ENCODE assay signal across 10 cellular contexts in the genomic region with DNA sequence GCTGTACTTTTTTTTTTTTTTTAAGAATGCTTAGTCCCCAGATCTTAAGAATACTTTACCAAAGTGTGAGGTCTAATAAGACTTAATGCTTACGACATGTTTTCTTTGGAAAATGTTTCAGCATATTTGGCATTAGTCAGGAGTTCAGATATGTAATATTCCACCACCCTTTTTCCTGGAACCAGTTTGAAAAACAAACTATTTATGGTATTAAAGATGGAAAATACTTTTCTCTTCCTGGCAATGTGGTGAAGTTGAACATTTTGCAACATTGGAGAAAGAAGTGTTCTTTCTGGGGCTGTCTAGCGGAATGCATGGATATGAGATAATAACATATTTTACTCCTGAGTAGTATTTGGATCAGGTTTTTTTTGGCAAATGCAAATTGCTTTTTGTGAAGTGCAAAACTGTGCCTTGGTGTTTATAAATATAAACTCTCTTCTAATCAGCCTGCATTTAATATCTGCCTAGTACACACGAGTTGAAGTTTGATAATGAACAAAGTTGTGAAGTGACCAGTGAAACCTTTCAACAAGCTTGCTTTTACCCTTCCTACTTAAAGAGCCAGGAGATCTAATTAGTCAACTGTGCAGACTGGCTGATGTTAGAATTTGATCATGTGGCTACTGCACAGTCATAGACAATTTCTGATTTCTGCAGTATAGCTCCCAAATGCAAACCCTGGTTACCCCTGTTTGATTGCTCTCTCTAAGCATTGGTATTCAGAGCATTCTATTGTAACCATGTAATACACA. TPM values are rescaled to one million over a fixed set of nuclear protein-coding genes. Genes with fewer than 3 reads are reported as not detected.
DNase-seq lines count a peak whose midpoint lies in the region; TF ChIP-seq lines count a peak whose summit lies in the region.
"Had no signal": no experiment of that assay in that cellular context is flagged by ENCODE, and none has a peak within 500 bp of the region (broad histone marks: within the 10 kb centered on the region; RNA-seq: fewer than 3 reads in every experiment).

No MANE protein-coding gene starts in this region.

- no peak for TF ChIP-seq CTCF in breast epithelium (IDR thresholded peaks at IDR 0.05)
- no peak for TF ChIP-seq CTCF in transverse colon (IDR thresholded peaks at IDR 0.05)

- POLR2A ChIA-PET in activated CD4-positive, alpha-beta T cell treated with anti-CD3 and anti-CD28 coated beads, Interleukin-2, amount 10 ng/mL, durations not matched to agents 7 days and 5 days (lab: Charles Lee), result interaction anchor here (1.4 kb wide), 1 partner anchor 74 kb away, joined by 4 read pairs; no protein-coding TSS in a partner anchor

- peaks cover 41% of the 10 kb centered on the region for H3K4me1 Mint-ChIP-seq in activated CD4-positive, alpha-beta T cell treated with anti-CD3 and anti-CD28 coated beads, Interleukin-2, amount 10 ng/mL, durations not matched to agents 7 days and 5 days

- 56 to 57% methylated on average over 3 of the region's 3 CpGs for WGBS in transverse colon (ENCODE audit: low coverage in 1 of 2), 2 donors

- H3K36me3 ChIP-seq in breast epithelium (no peaks in the 10 kb centered on the region), transverse colon (peaks cover 0 to 31% (median 15%) of the 10 kb centered on the region in 4 donors)

- intact Hi-C loops in breast epithelium (cut with DNase I; ENCODE audit: low total_unique reads), result no loop called here
- intact Hi-C loops in transverse colon (cut with DNase I; ENCODE audit: low total_unique reads), result no loop called here

- peak; percentile 86 for TF ChIP-seq EP300 in transverse colon (IDR thresholded peaks at IDR 0.05; ENCODE audit: low read depth)

- H3K4me3 Mint-ChIP-seq in activated CD4-positive, alpha-beta T cell treated with anti-CD3 and anti-CD28 coated beads, Interleukin-2, amount 10 ng/mL, durations not matched to agents 7 days and 5 days, result no peak overlapping the region

- CTCF ChIA-PET in activated CD4-positive, alpha-beta T cell treated with anti-CD3 and anti-CD28 coated beads, Interleukin-2, amount 10 ng/mL, durations not matched to agents 7 days and 5 days (lab: Charles Lee), result interaction anchor here (0.7 to 1.6 kb wide), 6 partner anchors 10 to 127 kb away, joined by 3 to 4 read pairs (median 4); no protein-coding TSS in a partner anchor

- H3K9me3 ChIP-seq in breast epithelium (no peaks in the 10 kb centered on the region), transverse colon (no peaks in the 10 kb centered on the region)
- H3K9me3 ChIP-seq: A549 had no signal

- H3K4me3 ChIP-seq in breast epithelium, result peak overlapping the region in 1 of 3 donors; percentile 7
- no peak overlapping the region for H3K4me3 ChIP-seq in transverse colon
- H3K4me3 ChIP-seq: A549 had no signal

- DNase-seq in activated CD4-positive, alpha-beta T cell treated with anti-CD3 and anti-CD28 coated beads, Interleukin-2, amount 10 ng/mL, durations not matched to agents 7 days and 5 days, result no peak
- DNase-seq in activated CD4-positive, alpha-beta T cell treated with anti-CD3 and anti-CD28 coated beads, Interleukin-2, amount 50 U/mL, for 1 hour, result no peak
- DNase-seq in breast epithelium (ENCODE audit: low spot score in 2 of 2), result no peak
- DNase-seq in lung microvascular endothelial cell (ENCODE audit: low read depth in 2 of 2), result peak; percentile 37 to 74
- DNase-seq in transverse colon, result no peak
- no peak for DNase-seq in T1000 (lab: John Stamatoyannopoulos, UW)
- no peak for DNase-seq in H4 (ENCODE audit: low spot score)
- DNase-seq in COLO668 (lab: John Stamatoyannopoulos, UW; ENCODE audit: unreplicated experiment), result no peak
- DNase-seq: erythroblast had no signal

- TF ChIP-seq POLR2A in breast epithelium (IDR thresholded peaks at IDR 0.05), result no peak
- no peak for TF ChIP-seq POLR2A in transverse colon (IDR thresholded peaks at IDR 0.05)

- H3K27ac Mint-ChIP-seq in activated CD4-positive, alpha-beta T cell treated with anti-CD3 and anti-CD28 coated beads, Interleukin-2, amount 10 ng/mL, durations not matched to agents 7 days and 5 days, result peak overlapping the region; percentile 51

- in situ Hi-C loops in transverse colon (cut with MboI; ENCODE audit: low pct_ligation_motif_present in 1 of 4, low pct_unique_long_range_greater_than_20kb in 1 of 4, low sequenced_read_pairs in 3 of 4), result no loop called here

- no peaks in the 10 kb centered on the region for H3K27me3 Mint-ChIP-seq in activated CD4-positive, alpha-beta T cell treated with anti-CD3 and anti-CD28 coated beads, Interleukin-2, amount 10 ng/mL, durations not matched to agents 7 days and 5 days

- peaks cover 45% of the 10 kb centered on the region for H3K36me3 Mint-ChIP-seq in activated CD4-positive, alpha-beta T cell treated with anti-CD3 and anti-CD28 coated beads, Interleukin-2, amount 10 ng/mL, durations not matched to agents 7 days and 5 days (ENCODE audit: low read depth)

- H3K9me3 Mint-ChIP-seq in activated CD4-positive, alpha-beta T cell treated with anti-CD3 and anti-CD28 coated beads, Interleukin-2, amount 10 ng/mL, durations not matched to agents 7 days and 5 days, result no peaks in the 10 kb centered on the region

- H3K27ac ChIP-seq in breast epithelium (peak overlapping the region; percentile 78 to 94), transverse colon (peak overlapping the region; percentile 68 to 84 (median 72))

- H3K27me3 ChIP-seq in breast epithelium, result no peaks in the 10 kb centered on the region
- H3K27me3 ChIP-seq in transverse colon, result no peaks in the 10 kb centered on the region

- H3K4me1 ChIP-seq in breast epithelium, result peaks cover 11 to 14% of the 10 kb centered on the region in 2 donors
- peaks cover 0 to 34% (median 17%) of the 10 kb centered on the region in 4 donors for H3K4me1 ChIP-seq in transverse colon

RNA-seq across cellular contexts. Expression of a gene that starts 20.9 kb away (rescaled TPM):
- total RNA-seq in activated CD4-positive, alpha-beta T cell treated with anti-CD3 and anti-CD28 coated beads, Interleukin-2, amount 10 ng/mL, durations not matched to agents 7 days and 5 days, result 10 to 100 TPM; 12.6 to 13.1 TPM
- 10 to 100 TPM; 34.4 to 45.9 (median 40.2) TPM for total RNA-seq in breast epithelium
- 2.6 and 5.0 TPM in 2 replicates for total RNA-seq in lung microvascular endothelial cell
- 10 to 100 TPM in 2 of 4 donors, 1 to 10 TPM in 2; 2.2 to 26.7 (median 11.8) TPM for total RNA-seq in transverse colon
- 0.94 and 3.3 TPM in 2 replicates for total RNA-seq in H4 (2014; rRNA removed; shearing (Covaris generic))

Comparison
In these comparisons a context has a peak if more than half of its experiments do, and no peak if none do; other contexts are left out.
1. DNase-seq: peak in lung microvascular endothelial cell (2 of 2); none in activated CD4-positive, alpha-beta T cell treated with anti-CD3 and anti-CD28 coated beads, Interleukin-2, amount 10 ng/mL, durations not matched to agents 7 days and 5 days (single experiment), activated CD4-positive, alpha-beta T cell treated with anti-CD3 and anti-CD28 coated beads, Interleukin-2, amount 50 U/mL, for 1 hour (single experiment), breast epithelium (0 of 2), transverse colon (single experiment), T1000 (single experiment), H4 (single experiment) and COLO668 (single experiment).